15 cellular contexts compared by ENCODE assay signal in the genomic region with DNA sequence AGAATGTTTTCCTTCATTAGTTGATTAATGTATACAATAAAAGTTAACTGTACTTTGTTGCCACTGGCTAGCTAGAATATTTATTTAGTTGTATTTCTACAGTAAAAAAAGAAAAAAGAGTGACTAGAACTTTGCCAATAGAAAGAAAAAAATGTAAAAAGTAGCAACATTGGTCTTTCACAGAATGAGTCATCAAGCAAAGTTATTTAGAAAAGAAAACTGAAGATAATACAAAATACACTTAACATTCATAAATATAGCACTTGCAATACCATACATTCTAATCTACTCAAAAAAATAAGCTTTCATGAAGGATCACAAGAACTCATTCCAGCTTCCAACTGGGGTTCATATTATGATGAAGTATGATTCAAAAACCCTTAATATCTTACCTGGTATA.
DNase-seq lines count a peak whose midpoint lies in the region; ATAC-seq and TF ChIP-seq lines count a peak whose summit lies in the region.
"Had no signal": no experiment of that assay in that cellular context is flagged by ENCODE, and none has a peak within 500 bp of the region (broad histone marks: within the 10 kb centered on the region; RNA-seq: fewer than 3 reads in every experiment).

No MANE protein-coding gene starts in this region.

- no peak overlapping the region for H2AFZ ChIP-seq in osteoblast (ENCODE audit: low read length)
- H2AFZ ChIP-seq: PC-9 had no signal

- no peak for TF ChIP-seq CTCF in osteoblast (IDR thresholded peaks at IDR 0.05; ENCODE audit: extremely low read depth, low read depth, low read length)
- TF ChIP-seq CTCF in dorsolateral prefrontal cortex (IDR thresholded peaks at IDR 0.05 in 54 of 56, conservative IDR thresholded peaks at IDR 0.05 in 2 of 56; ENCODE audit: low read depth in 1 of 56, partially characterized antibody in 56 of 56) = no peak

- peaks cover 18% of the 10 kb centered on the region for H3K4me1 ChIP-seq in adipocyte (ENCODE audit: control insufficient read depth, insufficient read depth, low read length)
- H3K4me1 ChIP-seq in osteoblast (ENCODE audit: insufficient read depth, low read length) = no peaks in the 10 kb centered on the region
- H3K4me1 ChIP-seq: BLaER1 had no signal

- DNase-seq in EH (ENCODE audit: low read depth) (peak; percentile 41), adipocyte (ENCODE audit: low read depth) (peak; percentile 50), fibroblast of gingiva (ENCODE audit: low read depth) (peak; percentile 7), osteoblast (ENCODE audit: insufficient read length, low spot score, missing footprints) (peak; percentile 54), dorsolateral prefrontal cortex (no peak)
- DNase-seq in stimulated activated CD4-positive, alpha-beta T cell treated with anti-CD3 and anti-CD28 coated beads, Interleukin-4, amount 100 ng/mL, for 1 hour = no peak
- DNase-seq in activated CD4-positive, CD25-positive, alpha-beta regulatory T cell (lab: John Stamatoyannopoulos, UW) = no peak
- DNase-seq: GOT3, KG1, MG63, NCI-H1105, NCI-H187, PC-9 had no signal

- H3K9ac ChIP-seq in adipocyte (ENCODE audit: low read length) = no peak overlapping the region
- H3K9ac ChIP-seq: BLaER1 had no signal

- no peak overlapping the region for H3K4me2 ChIP-seq in osteoblast (ENCODE audit: insufficient read depth, low read length)
- H3K4me2 ChIP-seq: BLaER1, PC-9 had no signal

- H4K20me1 ChIP-seq in osteoblast (ENCODE audit: insufficient read depth, low read length) = no peaks in the 10 kb centered on the region
- H4K20me1 ChIP-seq: BLaER1 had no signal

- peaks cover 69% of the 10 kb centered on the region for H3K36me3 ChIP-seq in adipocyte (ENCODE audit: control insufficient read depth, insufficient read depth, low read length, severe bottlenecking)
- peaks cover 14% of the 10 kb centered on the region for H3K36me3 ChIP-seq in osteoblast (ENCODE audit: insufficient read depth, low read length)

- intact Hi-C loops in dorsolateral prefrontal cortex (cut with DNase I) = no loop called here

- H3K4me3 ChIP-seq in adipocyte (ENCODE audit: low read length) (no peak overlapping the region), osteoblast (ENCODE audit: insufficient read depth, low read length) (no peak overlapping the region), dorsolateral prefrontal cortex (no peak overlapping the region)
- H3K4me3 ChIP-seq: BLaER1, MG63, PC-9 had no signal

- ATAC-seq in activated CD4-positive, CD25-positive, alpha-beta regulatory T cell treated with anti-CD3 and anti-CD28 coated beads, Interleukin-2, amount 50 U/mL, for 24 hours = no peak

- no peaks in the 10 kb centered on the region for H3K79me2 ChIP-seq in osteoblast (ENCODE audit: insufficient read depth, low read length)

- H3K27me3 ChIP-seq in adipocyte (replicated peaks; ENCODE audit: control insufficient read depth, insufficient read depth, low read length) = no peaks in the 10 kb centered on the region
- H3K27me3 ChIP-seq in osteoblast (ENCODE audit: insufficient read depth, low read length) = no peaks in the 10 kb centered on the region
- no peaks in the 10 kb centered on the region for H3K27me3 ChIP-seq in dorsolateral prefrontal cortex
- H3K27me3 ChIP-seq: BLaER1, MG63 had no signal

- H3K27ac ChIP-seq in osteoblast (ENCODE audit: low read depth, low read length) (no peak overlapping the region), dorsolateral prefrontal cortex (no peak overlapping the region)
- H3K27ac ChIP-seq: BLaER1, PC-9 had no signal

- H3K9me3 ChIP-seq in adipocyte (ENCODE audit: control insufficient read depth, low read length) (no peaks in the 10 kb centered on the region), osteoblast (ENCODE audit: low read depth, low read length) (no peaks in the 10 kb centered on the region)
- H3K9me3 ChIP-seq: BLaER1, MG63 had no signal

Comparison
In these comparisons a context has a peak if more than half of its experiments do, and no peak if none do; other contexts are left out.
1. DNase-seq: peak in EH (single experiment), adipocyte (single experiment), fibroblast of gingiva (single experiment) and osteoblast (single experiment); none in dorsolateral prefrontal cortex (0 of 10), stimulated activated CD4-positive, alpha-beta T cell treated with anti-CD3 and anti-CD28 coated beads, Interleukin-4, amount 100 ng/mL, for 1 hour (single experiment) and activated CD4-positive, CD25-positive, alpha-beta regulatory T cell (0 of 4).